ENCODE assay signal across 12 cellular contexts in the genomic region with DNA sequence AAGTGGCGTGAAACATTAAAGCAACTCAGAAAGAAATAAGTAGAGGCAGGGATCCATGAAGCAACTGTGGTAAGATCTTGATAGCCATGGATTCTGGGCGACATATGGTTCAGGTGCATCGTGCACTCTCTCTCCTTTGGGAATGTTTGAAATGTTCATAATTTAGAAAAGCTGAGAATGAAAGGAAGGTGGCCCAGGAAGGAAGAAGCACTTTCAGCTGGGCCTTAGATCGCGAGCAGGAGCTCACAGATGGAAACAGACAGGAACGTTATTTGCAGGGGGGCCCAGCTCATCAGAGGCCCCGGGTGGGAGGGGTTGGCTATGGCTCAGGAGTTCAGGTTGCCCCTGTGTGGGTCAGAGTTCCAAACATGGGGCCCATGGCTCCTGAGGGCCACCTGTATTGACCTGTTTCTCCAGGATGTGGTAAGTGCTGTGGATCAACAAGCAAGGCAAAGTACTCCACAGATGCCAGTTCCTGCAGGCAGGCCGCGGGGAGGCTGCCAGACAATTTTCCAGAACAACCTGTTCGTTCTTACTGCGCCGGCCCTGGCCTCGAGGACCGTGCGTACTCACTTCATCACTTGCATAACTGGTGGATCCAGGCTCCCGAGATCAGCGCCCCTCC.
DNase-seq lines count a peak whose midpoint lies in the region; ATAC-seq and TF ChIP-seq lines count a peak whose summit lies in the region.
"Had no signal": no experiment of that assay in that cellular context is flagged by ENCODE, and none has a peak within 500 bp of the region (broad histone marks: within the 10 kb centered on the region; RNA-seq: fewer than 3 reads in every experiment).

No MANE protein-coding gene starts in this region.

- H3K27me3 Mint-ChIP-seq in progenitor cell of endocrine pancreas, result no peaks in the 10 kb centered on the region

- H3K36me3 ChIP-seq in duodenal mucosa (ENCODE audit: control insufficient read depth in 1 of 2, insufficient read depth in 2 of 2, low read length in 2 of 2), result no peaks in the 10 kb centered on the region

- peak; percentile 44 for DNase-seq in COLO668 (lab: John Stamatoyannopoulos, UW; ENCODE audit: unreplicated experiment)
- DNase-seq in LNCaP clone FGC (ENCODE audit: low read depth), result peak; percentile 57
- no peak for DNase-seq in progenitor cell of endocrine pancreas (ENCODE audit: low spot score, unreplicated experiment)
- no peak for DNase-seq in NCI-H128 (lab: John Stamatoyannopoulos, UW; ENCODE audit: unreplicated experiment)
- DNase-seq in NAMALWA (ENCODE audit: low spot score), result no peak
- DNase-seq: activated CD4-positive, alpha-beta T cell treated with anti-CD3 and anti-CD28 coated beads for 1 hour; activated effector memory CD4-positive, alpha-beta T cell treated with anti-CD3 and anti-CD28 coated beads, Interleukin-2, amount 50 U/mL, for 16 hours; mesendoderm; NCI-H82 had no signal

- no peak for TF ChIP-seq CTCF in LNCaP clone FGC (IDR thresholded peaks at IDR 0.05; ENCODE audit: control insufficient read depth, extremely low read depth, insufficient read depth)
- no peak for TF ChIP-seq CTCF in progenitor cell of endocrine pancreas (IDR thresholded peaks at IDR 0.05; ENCODE audit: unreplicated experiment)

- no peak overlapping the region for H3K4me3 Mint-ChIP-seq in progenitor cell of endocrine pancreas (ENCODE audit: low read depth)

- H3K9me3 Mint-ChIP-seq in progenitor cell of endocrine pancreas (ENCODE audit: low read depth), result no peaks in the 10 kb centered on the region

- H3K27ac ChIP-seq in duodenal mucosa (ENCODE audit: low read depth, low read length), result peak overlapping the region; percentile 75
- H3K27ac ChIP-seq: SK-N-MC had no signal

- no peak for ATAC-seq in GM18870 (IDR thresholded peaks at IDR 0.05; ENCODE audit: unreplicated experiment)

- no peaks in the 10 kb centered on the region for H3K9me3 ChIP-seq in duodenal mucosa (ENCODE audit: control insufficient read depth in 1 of 2, low read length in 2 of 2)

- H3K27ac Mint-ChIP-seq in progenitor cell of endocrine pancreas, result peak overlapping the region; percentile 19

- no peaks in the 10 kb centered on the region for H3K36me3 Mint-ChIP-seq in progenitor cell of endocrine pancreas (ENCODE audit: insufficient read depth)

- H3K4me1 Mint-ChIP-seq in progenitor cell of endocrine pancreas (ENCODE audit: low read depth), result peaks cover 16% of the 10 kb centered on the region

- H3K4me3 ChIP-seq in LNCaP clone FGC (ENCODE audit: low read depth, low read length) (no peak overlapping the region), duodenal mucosa (ENCODE audit: low read depth in 1 of 2, low read length in 2 of 2) (no peak overlapping the region)
- H3K4me3 ChIP-seq: SK-N-MC had no signal

- H3K4me1 ChIP-seq in duodenal mucosa (ENCODE audit: control insufficient read depth in 1 of 2, insufficient read depth in 2 of 2, low read length in 2 of 2), result peaks cover 56 to 71% of the 10 kb centered on the region in 2 donors

- H3K27me3 ChIP-seq in duodenal mucosa (ENCODE audit: control insufficient read depth in 1 of 2, insufficient read depth in 2 of 2, low read length in 2 of 2), result no peaks in the 10 kb centered on the region

- peak overlapping the region; percentile 27 to 52 for H3K9ac ChIP-seq in duodenal mucosa (ENCODE audit: low read depth in 1 of 2, low read length in 2 of 2)

Comparison
In these comparisons a context has a peak if more than half of its experiments do, and no peak if none do; other contexts are left out.
1. DNase-seq: peak in COLO668 (single experiment) and LNCaP clone FGC (single experiment); none in progenitor cell of endocrine pancreas (single experiment), NCI-H128 (single experiment) and NAMALWA (single experiment).